8 cellular contexts compared by ENCODE assay signal in genomic region chr15:67838789-67839332, GRCh38. TPM values are rescaled to one million over a fixed set of nuclear protein-coding genes. Genes with fewer than 3 reads are reported as not detected.
DNase-seq lines count a peak whose midpoint lies in the region; ATAC-seq, FAIRE-seq and TF ChIP-seq lines count a peak whose summit lies in the region.

No MANE protein-coding gene starts in this region.

- no peak for TF ChIP-seq POLR2A in A549 (IDR thresholded peaks at IDR 0.05; ENCODE audit: low read length)

- peak overlapping the region; percentile 93 for H3K4me2 ChIP-seq in A549
- peak overlapping the region; percentile 84 for H3K4me2 ChIP-seq in GM23248 (ENCODE audit: unreplicated experiment)
- peak overlapping the region; percentile 82 for H3K4me2 ChIP-seq in SK-N-SH

- TF ChIP-seq CTCF in A549 (IDR thresholded peaks at IDR 0.05) (no peak), SK-N-SH (IDR thresholded peaks at IDR 0.05) (no peak), epithelial cell of proximal tubule (conservative IDR thresholded peaks at IDR 0.05; ENCODE audit: low read depth, low read length) (no peak)

- H3F3A ChIP-seq in GM23248 (ENCODE audit: insufficient read depth) (peaks cover 3% of the 10 kb centered on the region; the same call in 1 of the 2 replicates), SK-N-SH (replicated peaks; ENCODE audit: insufficient read depth) (peaks cover 8% of the 10 kb centered on the region)

- H3K27me3 ChIP-seq in GM23248 (replicated peaks; ENCODE audit: insufficient read depth) = peaks cover 22% of the 10 kb centered on the region
- no peaks in the 10 kb centered on the region for H3K27me3 ChIP-seq in SK-N-SH (ENCODE audit: insufficient read depth)

- no peak for DNase-seq in A549 (ENCODE audit: low read depth in 1 of 2, low spot score in 1 of 2)
- DNase-seq in GM23248 = peak; percentile 69
- peak; percentile 75 for DNase-seq in SK-N-SH
- no peak for DNase-seq in epithelial cell of proximal tubule (ENCODE audit: low read depth)
- peak; percentile 51 for DNase-seq in myocyte (ENCODE audit: low read depth)
- no peak for DNase-seq in NK-92 treated with Interleukin-12 subunit alpha and Interleukin-12 subunit beta, amount 100 ng/mL, for 24 hours (lab: John Stamatoyannopoulos, UW)

- H3K9me2 ChIP-seq in GM23248 (ENCODE audit: insufficient read depth) = no peaks in the 10 kb centered on the region
- no peaks in the 10 kb centered on the region for H3K9me2 ChIP-seq in SK-N-SH

- H2AFZ ChIP-seq in GM23248 = peak overlapping the region; percentile 99
- H2AFZ ChIP-seq in SK-N-SH (ENCODE audit: low read depth) = peak overlapping the region; percentile 91

- TF ChIP-seq RAD21 in A549 (conservative IDR thresholded peaks at IDR 0.05 in 1 of 2, IDR thresholded peaks at IDR 0.05 in 1 of 2) = no peak
- TF ChIP-seq RAD21 in SK-N-SH (IDR thresholded peaks at IDR 0.05; ENCODE audit: low read length) = no peak

- CTCF ChIA-PET in A549 (lab: Yijun Ruan, JAX) (interaction anchor here (0.7 to 5.3 kb wide), 3 partner anchors 24 to 892 kb away, joined by 3 to 67 read pairs (median 3); no protein-coding TSS in a partner anchor), SK-N-SH (lab: Yijun Ruan, JAX) (interaction anchor here (1.7 to 9.4 kb wide), 2 partner anchors 381 to 453 kb away, joined by 4 to 123 read pairs; no protein-coding TSS in a partner anchor)

- FAIRE-seq in A549 (lab: Jason Lieb, UNC) = no peak

- in situ Hi-C loops in GM23248 (cut with MboI) = loop anchor here (10.0 kb wide), 2 partner anchors 334 to 894 kb away; no protein-coding TSS in a partner anchor

- H3K27ac ChIP-seq in A549 = peak overlapping the region; percentile 87 to 92; a peak in 5 of 6 replicates
- no peak overlapping the region for H3K27ac ChIP-seq in GM23248
- H3K27ac ChIP-seq in SK-N-SH (ENCODE audit: low read depth in 2 of 2, low read length in 1 of 2) = peak overlapping the region; percentile 83 to 90; a peak in 3 of 4 replicates

- no peaks in the 10 kb centered on the region for H3K36me3 ChIP-seq in GM23248 (ENCODE audit: low read depth)
- no peaks in the 10 kb centered on the region for H3K36me3 ChIP-seq in SK-N-SH (replicated peaks in 1 of 2; ENCODE audit: control insufficient read depth in 1 of 2, insufficient read depth in 2 of 2, low read length in 1 of 2)

- TF ChIP-seq EP300 in A549 (IDR thresholded peaks at IDR 0.05) = no peak
- no peak for TF ChIP-seq EP300 in SK-N-SH (IDR thresholded peaks at IDR 0.05; ENCODE audit: borderline replicate concordance in 1 of 2, low read depth in 1 of 2, low read length in 1 of 2)

- ATAC-seq in A549 (no peak), GM21717 (IDR thresholded peaks at IDR 0.05; ENCODE audit: unreplicated experiment) (no peak), GM21367 (IDR thresholded peaks at IDR 0.05; ENCODE audit: unreplicated experiment) (no peak)

- no peaks in the 10 kb centered on the region for H3K9me3 ChIP-seq in A549
- no peaks in the 10 kb centered on the region for H3K9me3 ChIP-seq in GM23248 (ENCODE audit: low read depth)
- no peaks in the 10 kb centered on the region for H3K9me3 ChIP-seq in SK-N-SH

- POLR2A ChIA-PET in A549 (lab: Yijun Ruan, JAX) (interaction anchor here (1.0 kb wide), 1 partner anchor 336 kb away, joined by 3 read pairs; no protein-coding TSS in a partner anchor), SK-N-SH (lab: Yijun Ruan, JAX) (interaction anchor here (0.6 kb wide), 1 partner anchor 121 kb away, joined by 3 read pairs; no protein-coding TSS in a partner anchor)

- peaks cover 23% of the 10 kb centered on the region for H3K4me1 ChIP-seq in A549
- H3K4me1 ChIP-seq in GM23248 (ENCODE audit: insufficient read depth) = no peaks in the 10 kb centered on the region
- peaks cover 0 to 13% of the 10 kb centered on the region in 2 experiments; a peak in 2 of 4 replicates for H3K4me1 ChIP-seq in SK-N-SH (ENCODE audit: control insufficient read depth in 1 of 2, insufficient read depth in 2 of 2, low read depth in 1 of 2, low read length in 1 of 2)

- H3K9ac ChIP-seq in GM23248 = peak overlapping the region; percentile 94
- H3K9ac ChIP-seq in SK-N-SH = peak overlapping the region; percentile 76; the same call in 1 of the 2 replicates

- WGBS in A549 (ENCODE audit: missing lambda C conversion rate) = 84% methylated on average over 25 of the region's 25 CpGs
- 26% methylated on average over 25 of the region's 25 CpGs for WGBS in GM23248 (ENCODE audit: low coverage in 1 of 2, low lambda C conversion rate in 2 of 2, missing lambda C conversion rate in 2 of 2), 2 experiments
- 44% methylated on average over 24 of the region's 25 CpGs for WGBS in SK-N-SH (ENCODE audit: low lambda C conversion rate)

- H3K4me3 ChIP-seq in A549 (peak overlapping the region; percentile 69; the same call in 2 of the 3 replicates), GM23248 (peak overlapping the region; percentile 84), SK-N-SH (ENCODE audit: low read depth in 2 of 2, low read length in 1 of 2) (peak overlapping the region; percentile 73 to 97), epithelial cell of proximal tubule (ENCODE audit: low read depth, low read length) (peak overlapping the region; percentile 73)

- H4K20me1 ChIP-seq in GM23248 (ENCODE audit: insufficient read depth) (no peaks in the 10 kb centered on the region), SK-N-SH (ENCODE audit: insufficient read depth) (no peaks in the 10 kb centered on the region)

- no peaks in the 10 kb centered on the region for H3K79me2 ChIP-seq in GM23248 (ENCODE audit: insufficient read depth)
- H3K79me2 ChIP-seq in SK-N-SH (ENCODE audit: insufficient read depth) = no peaks in the 10 kb centered on the region

TF ChIP-seq in A549, 52 proteins besides CTCF, POLR2A, EP300 and RAD21 (continues in another document):
- no peak for TF ChIP-seq FOXS1 (CRISPR knock-in tag; IDR thresholded peaks at IDR 0.05)
- TF ChIP-seq CEBPB (IDR thresholded peaks at IDR 0.05) = no peak
- no peak for TF ChIP-seq MYC (IDR thresholded peaks at IDR 0.05; ENCODE audit: borderline replicate concordance, low read length)
- TF ChIP-seq ZFP36 (IDR thresholded peaks at IDR 0.05; ENCODE audit: borderline replicate concordance, partially characterized antibody) = no peak
- TF ChIP-seq PHF8 (IDR thresholded peaks at IDR 0.05; ENCODE audit: borderline replicate concordance, low read depth) = no peak
- TF ChIP-seq HDAC2 (IDR thresholded peaks at IDR 0.05) = no peak
- TF ChIP-seq, protein P1, sequence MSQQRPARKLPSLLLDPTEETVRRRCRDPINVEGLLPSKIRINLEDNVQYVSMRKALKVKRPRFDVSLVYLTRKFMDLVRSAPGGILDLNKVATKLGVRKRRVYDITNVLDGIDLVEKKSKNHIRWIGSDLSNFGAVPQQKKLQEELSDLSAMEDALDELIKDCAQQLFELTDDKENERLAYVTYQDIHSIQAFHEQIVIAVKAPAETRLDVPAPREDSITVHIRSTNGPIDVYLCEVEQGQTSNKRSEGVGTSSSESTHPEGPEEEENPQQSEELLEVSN (IDR thresholded peaks at IDR 0.05; ENCODE audit: borderline replicate concordance, low read depth) = no peak
- TF ChIP-seq RNF2 (IDR thresholded peaks at IDR 0.05; ENCODE audit: borderline replicate concordance, low read depth) = no peak
- TF ChIP-seq GATA3 (IDR thresholded peaks at IDR 0.05; ENCODE audit: borderline replicate concordance) = no peak

TF ChIP-seq in SK-N-SH, 30 proteins besides CTCF, POLR2A, EP300 and RAD21:
- 0 out of 2 replicates have a peak, but pooled peaks have one; percentile 26 for TF ChIP-seq MAX (IDR thresholded peaks at IDR 0.05; ENCODE audit: low read depth)
- TF ChIP-seq EZH2phosphoT487 (IDR thresholded peaks at IDR 0.05; ENCODE audit: borderline replicate concordance, low read depth) = no peak

RNA-seq across cellular contexts. Expression of gene RNU6-1, which starts 1.0 kb away (rescaled TPM):
- polyA plus RNA-seq in A549 (2011; rRNA removed) (not detected in 2 replicates), A549 (2017; fragmentation: RNase III; extraction: RNeasy Plus Mini Kit Qiagen cat#74134 plus additional on column Dnase treatment) (not detected in 3 replicates), GM23248 (2016; fragmentation: Nextera tagmentation; extraction: Ambion mirVana) (not detected in 2 replicates), SK-N-SH (2012; rRNA removed) (not detected in 2 replicates)
- polyA plus RNA-seq in A549 (2012; cell fraction: cytosol; rRNA removed) = not detected in 2 replicates
- polyA plus RNA-seq in A549 (2012; cell fraction: nucleus; rRNA removed) = not detected in 2 replicates
- under 0.01 TPM in 1 of 2 replicates, not detected in the other for polyA minus RNA-seq in A549 (2011; rRNA and poly(A)+ RNA removed)
- not detected in 2 replicates for total RNA-seq in GM23248 (2014; rRNA removed; shearing (Covaris generic))
- not detected in 2 replicates for polyA plus RNA-seq in SK-N-SH (2012; cell fraction: cytosol; rRNA removed)
- polyA plus RNA-seq in SK-N-SH (2012; cell fraction: nucleus; rRNA removed) = not detected in 2 replicates
- total RNA-seq in epithelial cell of proximal tubule (not detected in 2 replicates), myocyte (not detected in 2 replicates)
- polyA plus RNA-seq in myocyte (2012) = not detected

RNA-seq across cellular contexts. Expression of gene SKOR1, which starts 13.6 kb away (rescaled TPM):
- 0.03 TPM in 2 replicates for polyA plus RNA-seq in A549 (2011; rRNA removed)
- polyA plus RNA-seq in A549 (2012; cell fraction: cytosol; rRNA removed) = 0.01 and 0.06 TPM in 2 replicates
- 0.19 and 0.28 TPM in 2 replicates for polyA plus RNA-seq in A549 (2012; cell fraction: nucleus; rRNA removed)
- polyA plus RNA-seq in A549 (2017; fragmentation: RNase III; extraction: RNeasy Plus Mini Kit Qiagen cat#74134 plus additional on column Dnase treatment) = 0.04 to 0.11 TPM (median 0.05 TPM) in 3 replicates
- 0.10 and 0.12 TPM in 2 replicates for polyA minus RNA-seq in A549 (2011; rRNA and poly(A)+ RNA removed)
- total RNA-seq in GM23248 (2014; rRNA removed; shearing (Covaris generic)) = 0.11 TPM in 1 of 2 replicates, not detected in the other
- not detected in 2 replicates for polyA plus RNA-seq in GM23248 (2016; fragmentation: Nextera tagmentation; extraction: Ambion mirVana)
- 0.18 and 0.26 TPM in 2 replicates for polyA plus RNA-seq in SK-N-SH (2012; rRNA removed)
- 0.09 TPM in 2 replicates for polyA plus RNA-seq in SK-N-SH (2012; cell fraction: cytosol; rRNA removed)
- 1.3 and 2.3 TPM in 2 replicates for polyA plus RNA-seq in SK-N-SH (2012; cell fraction: nucleus; rRNA removed)
- not detected in 2 replicates for total RNA-seq in epithelial cell of proximal tubule
- 0.05 and 0.08 TPM in 2 replicates for total RNA-seq in myocyte
- polyA plus RNA-seq in myocyte (2012) = 0.18 TPM

Comparison
In these comparisons a context has a peak if more than half of its experiments do, and no peak if none do; other contexts are left out.
1. DNase-seq: peak in GM23248 (single experiment), SK-N-SH (single experiment) and myocyte (single experiment); none in A549 (0 of 2), epithelial cell of proximal tubule (single experiment) and NK-92 treated with Interleukin-12 subunit alpha and Interleukin-12 subunit beta, amount 100 ng/mL, for 24 hours (single experiment).
2. Of the 12 proteins assayed by ChIP-seq in both A549 and SK-N-SH: peak only in A549: none; only in SK-N-SH: MAX; in both: none; in neither: 11.
3. Peak in every context shown above with its lines, with median percentiles within 50 percentile points of each other: H3K4me2 ChIP-seq and H3K4me3 ChIP-seq.